In genomic region chr7:87779806-87780205, GRCh38 we compare ENCODE assay signal across 26 cellular contexts.
"Had no signal": no experiment of that assay in that cellular context is flagged by ENCODE, and none has a peak within 500 bp of the region (broad histone marks: within the 10 kb centered on the region; RNA-seq: fewer than 3 reads in every experiment).

No MANE protein-coding gene starts in this region.

- ATAC-seq: stimulated activated effector memory CD8-positive, alpha-beta T cell treated with anti-CD3 and anti-CD28 coated beads, Interleukin-12 subunit alpha, Interleukin-12 subunit beta, amount 100 ng/mL, for 72 hours; stimulated activated memory B cell treated with anti-CD40 and anti-IgM and Interleukin-4, amounts not matched to agents 10 μg/mL and 1 μg/mL and 100 μg/mL, for 72 hours; stimulated activated naive B cell treated with anti-CD40 and anti-IgM and Interleukin-4, amounts not matched to agents 10 μg/mL and 1 μg/mL and 100 μg/mL, for 72 hours; stimulated activated naive CD8-positive, alpha-beta T cell treated with anti-CD3 and anti-CD28 coated beads, Interleukin-15, amount 100 ng/mL, for 72 hours; stimulated activated naive CD8-positive, alpha-beta T cell treated with anti-CD3 and anti-CD28 coated beads, Interleukin-15, Interleukin-2, amounts not matched to agents 100 U/mL and 50 U/mL, for 24 hours; upper lobe of right lung had no signal

- H3K36me3 ChIP-seq: stomach, suprapubic skin, thoracic aorta, thyroid gland, tibial artery, tibial nerve, transverse colon, upper lobe of left lung, upper lobe of right lung, uterus, vagina had no signal

- H3K9me3 ChIP-seq: suprapubic skin, testis, thyroid gland, transverse colon, upper lobe of left lung, upper lobe of right lung, uterus, vagina had no signal

- H3K4me3 ChIP-seq: stomach, suprapubic skin, testis, thoracic aorta, thyroid gland, tibial artery, tibial nerve, transverse colon, upper lobe of left lung, upper lobe of right lung, uterus, vagina had no signal

- H3K27ac ChIP-seq: stomach, suprapubic skin, testis, thoracic aorta, thyroid gland, tibial artery, tibial nerve, transverse colon, upper lobe of left lung, upper lobe of right lung, uterus, vagina had no signal

- DNase-seq: stimulated activated CD4-positive, alpha-beta T cell treated with anti-CD3 and anti-CD28 coated beads, Interleukin-2, amount 100 ng/mL, for 48 hours; stimulated activated CD4-positive, alpha-beta T cell treated with anti-CD3 and anti-CD28 coated beads, Interleukin-4, amount 100 ng/mL, for 1 hour; stimulated activated CD4-positive, alpha-beta T cell treated with anti-CD3 and anti-CD28 coated beads, Interleukin-4, amount 100 ng/mL, for 24 hours; stimulated activated CD4-positive, alpha-beta T cell treated with anti-CD3 and anti-CD28 coated beads, Interleukin-4, amount 100 ng/mL, for 4 hours; stimulated activated CD8-positive, alpha-beta memory T cell treated with anti-CD3 and anti-CD28 coated beads, Interleukin-4, amount 100 ng/mL, for 48 hours; stimulated activated naive B cell treated with anti-CD40 and anti-IgM and Interleukin-4, amounts not matched to agents 10 μg/mL and 1 μg/mL and 100 μg/mL, for 72 hours; stimulated activated naive CD4-positive, alpha-beta T cell; stimulated activated naive CD4-positive, alpha-beta T cell treated with Interleukin-2 at 50 U/mL for 16 hours; stimulated activated naive CD8-positive, alpha-beta T cell treated with anti-CD3 and anti-CD28 coated beads, Interleukin-15, amount 100 ng/mL, for 72 hours; stimulated activated naive CD8-positive, alpha-beta T cell treated with anti-CD3 and anti-CD28 coated beads, Interleukin-15, Interleukin-2, amounts not matched to agents 100 U/mL and 50 U/mL, for 24 hours; stomach; substantia nigra; testis; thyroid gland; tibial artery; transverse colon; trophoblast cell; upper lobe of left lung; upper lobe of right lung; uterus had no signal

- H3K27me3 ChIP-seq: stomach, suprapubic skin, testis, thyroid gland, tibial artery, tibial nerve, transverse colon, upper lobe of left lung, upper lobe of right lung, uterus, vagina had no signal

- H3K4me1 ChIP-seq: stomach, suprapubic skin, testis, thyroid gland, tibial artery, tibial nerve, transverse colon, upper lobe of left lung, upper lobe of right lung, uterus, vagina had no signal
